19 cellular contexts compared by ENCODE assay signal in the genomic region with DNA sequence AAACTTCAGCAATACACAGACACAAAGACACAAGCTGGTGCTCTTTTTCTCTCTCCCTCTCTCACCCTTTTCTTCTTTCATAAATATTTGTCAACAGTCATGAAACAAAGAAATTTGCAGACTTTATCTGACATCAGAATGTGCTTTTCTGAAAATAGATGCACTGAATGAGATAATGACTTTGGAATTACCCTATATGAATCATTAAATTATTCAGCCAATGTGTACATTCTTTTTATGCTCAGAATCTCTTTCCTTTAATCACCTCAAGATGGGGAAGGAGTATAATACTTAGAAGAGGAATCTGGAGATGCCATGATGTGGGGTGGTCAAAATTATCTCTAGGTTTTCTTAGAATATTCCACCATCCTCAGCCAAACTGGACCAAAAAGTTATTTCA.
DNase-seq lines count a peak whose midpoint lies in the region; ATAC-seq, FAIRE-seq and TF ChIP-seq lines count a peak whose summit lies in the region.
"Had no signal": no experiment of that assay in that cellular context is flagged by ENCODE, and none has a peak within 500 bp of the region (broad histone marks: within the 10 kb centered on the region; RNA-seq: fewer than 3 reads in every experiment).

No MANE protein-coding gene starts in this region.

- H3K27ac ChIP-seq in kidney (ENCODE audit: low read depth in 2 of 2, low read length in 2 of 2) (no peak overlapping the region), caudate nucleus (ENCODE audit: low read depth, low read length) (no peak overlapping the region)
- H3K27ac ChIP-seq: A549, HL-60 had no signal

- peak; percentile 58 for DNase-seq in EH (ENCODE audit: low read depth)
- peak; percentile 59 for DNase-seq in HS-5 (ENCODE audit: low read depth)
- DNase-seq in fibroblast of mammary gland (ENCODE audit: low read depth), result peak; percentile 32
- DNase-seq in kidney, result no peak
- DNase-seq in DMS79 treated with DMSO at 0.1 percent for 48 hours (lab: John Stamatoyannopoulos, UW), result no peak
- DNase-seq in caudate nucleus (lab: John Stamatoyannopoulos, UW), result no peak
- DNase-seq in T1000 (lab: John Stamatoyannopoulos, UW), result no peak
- DNase-seq: CD8-positive, alpha-beta T cell; COR-L47; DMS153; DND-41 had no signal

- intact Hi-C loops in kidney (cut with DNase I), result no loop called here

- H3K9ac ChIP-seq in kidney (ENCODE audit: low read length in 2 of 2), result no peak overlapping the region

- ATAC-seq in SK-N-SH treated with all-trans-retinoic acid at 6 μM for 48 hours, result peak; percentile 77
- ATAC-seq: A549; CD8-positive, alpha-beta T cell; GM12878; HCT116 had no signal

- TF ChIP-seq CTCF in fibroblast of mammary gland (conservative IDR thresholded peaks at IDR 0.05; ENCODE audit: control insufficient read depth, insufficient read depth, low read depth, low read length) (no peak), kidney (IDR thresholded peaks at IDR 0.05; ENCODE audit: borderline replicate concordance, extremely low read depth, insufficient read depth) (no peak)

- no peaks in the 10 kb centered on the region for H3K9me3 ChIP-seq in kidney (ENCODE audit: control insufficient read depth in 1 of 2, low read length in 2 of 2)
- H3K9me3 ChIP-seq: A549 had no signal

- H3K4me1 ChIP-seq in kidney (ENCODE audit: control insufficient read depth in 1 of 2, insufficient read depth in 1 of 2, low read depth in 1 of 2, low read length in 2 of 2), result no peaks in the 10 kb centered on the region
- H3K4me1 ChIP-seq: A549 had no signal

- H3K4me3 ChIP-seq in fibroblast of mammary gland (ENCODE audit: control insufficient read depth, low read depth, low read length), result no peak overlapping the region
- H3K4me3 ChIP-seq in kidney (ENCODE audit: low read length in 2 of 2), result no peak overlapping the region
- H3K4me3 ChIP-seq: A549, GM12878 had no signal

- no peak for FAIRE-seq in kidney (lab: Jason Lieb, UNC)
- FAIRE-seq: A549, D721Med, GM12878, GM18507, H54 had no signal

- no peaks in the 10 kb centered on the region for H3K36me3 ChIP-seq in kidney (ENCODE audit: control insufficient read depth in 1 of 2, insufficient read depth in 2 of 2, low read length in 2 of 2)

TF ChIP-seq in SK-N-SH treated with all-trans-retinoic acid at 6 μM for 48 hours, 23 proteins besides CTCF, POLR2A, EP300 and RAD21:
- TF ChIP-seq ISL1 (CRISPR knock-in tag; IDR thresholded peaks at IDR 0.05), result 0 out of 2 replicates have a peak, but pooled peaks have one; percentile 7
- TF ChIP-seq, protein P1, sequence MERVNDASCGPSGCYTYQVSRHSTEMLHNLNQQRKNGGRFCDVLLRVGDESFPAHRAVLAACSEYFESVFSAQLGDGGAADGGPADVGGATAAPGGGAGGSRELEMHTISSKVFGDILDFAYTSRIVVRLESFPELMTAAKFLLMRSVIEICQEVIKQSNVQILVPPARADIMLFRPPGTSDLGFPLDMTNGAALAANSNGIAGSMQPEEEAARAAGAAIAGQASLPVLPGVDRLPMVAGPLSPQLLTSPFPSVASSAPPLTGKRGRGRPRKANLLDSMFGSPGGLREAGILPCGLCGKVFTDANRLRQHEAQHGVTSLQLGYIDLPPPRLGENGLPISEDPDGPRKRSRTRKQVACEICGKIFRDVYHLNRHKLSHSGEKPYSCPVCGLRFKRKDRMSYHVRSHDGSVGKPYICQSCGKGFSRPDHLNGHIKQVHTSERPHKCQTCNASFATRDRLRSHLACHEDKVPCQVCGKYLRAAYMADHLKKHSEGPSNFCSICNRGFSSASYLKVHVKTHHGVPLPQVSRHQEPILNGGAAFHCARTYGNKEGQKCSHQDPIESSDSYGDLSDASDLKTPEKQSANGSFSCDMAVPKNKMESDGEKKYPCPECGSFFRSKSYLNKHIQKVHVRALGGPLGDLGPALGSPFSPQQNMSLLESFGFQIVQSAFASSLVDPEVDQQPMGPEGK (CRISPR knock-in tag; IDR thresholded peaks at IDR 0.05; ENCODE audit: borderline replicate concordance), result no peak

Comparison
In these comparisons a context has a peak if more than half of its experiments do, and no peak if none do; other contexts are left out.
1. DNase-seq: peak in EH (single experiment), HS-5 (single experiment) and fibroblast of mammary gland (single experiment); none in kidney (single experiment), DMS79 treated with DMSO at 0.1 percent for 48 hours (single experiment), caudate nucleus (0 of 61) and T1000 (single experiment).